8 cellular contexts compared by ENCODE assay signal in genomic region chr1:108817016-108817415, GRCh38.
DNase-seq lines count a peak whose midpoint lies in the region; ATAC-seq lines count a peak whose summit lies in the region.

No MANE protein-coding gene starts in this region.

- peak; percentile 62 for DNase-seq in HS-27A (ENCODE audit: low read depth)
- peak; percentile 90 for DNase-seq in astrocyte of the hippocampus (ENCODE audit: low read depth, low spot score)
- DNase-seq in iris pigment epithelial cell (ENCODE audit: low read depth) = peak; percentile 13
- peak in 28 of 49 donors; percentile 9 to 74 (median 28) for DNase-seq in substantia nigra (lab: John Stamatoyannopoulos, UW)
- DNase-seq in OCI-M1 (lab: John Stamatoyannopoulos, UW) = no peak

- peak overlapping the region; percentile 79 for H3K27ac ChIP-seq in substantia nigra (ENCODE audit: low read depth, low read length, poor library complexity, severe bottlenecking)

- no peak for ATAC-seq in HG03045 (IDR thresholded peaks at IDR 0.05; ENCODE audit: unreplicated experiment)
- no peak for ATAC-seq in HG02852 (IDR thresholded peaks at IDR 0.05; ENCODE audit: unreplicated experiment)
- no peak for ATAC-seq in HG03354 (IDR thresholded peaks at IDR 0.05; ENCODE audit: poor library complexity, severe bottlenecking, unreplicated experiment)
